Comparison of ENCODE assay signal across 8 cellular contexts in the genomic region with DNA sequence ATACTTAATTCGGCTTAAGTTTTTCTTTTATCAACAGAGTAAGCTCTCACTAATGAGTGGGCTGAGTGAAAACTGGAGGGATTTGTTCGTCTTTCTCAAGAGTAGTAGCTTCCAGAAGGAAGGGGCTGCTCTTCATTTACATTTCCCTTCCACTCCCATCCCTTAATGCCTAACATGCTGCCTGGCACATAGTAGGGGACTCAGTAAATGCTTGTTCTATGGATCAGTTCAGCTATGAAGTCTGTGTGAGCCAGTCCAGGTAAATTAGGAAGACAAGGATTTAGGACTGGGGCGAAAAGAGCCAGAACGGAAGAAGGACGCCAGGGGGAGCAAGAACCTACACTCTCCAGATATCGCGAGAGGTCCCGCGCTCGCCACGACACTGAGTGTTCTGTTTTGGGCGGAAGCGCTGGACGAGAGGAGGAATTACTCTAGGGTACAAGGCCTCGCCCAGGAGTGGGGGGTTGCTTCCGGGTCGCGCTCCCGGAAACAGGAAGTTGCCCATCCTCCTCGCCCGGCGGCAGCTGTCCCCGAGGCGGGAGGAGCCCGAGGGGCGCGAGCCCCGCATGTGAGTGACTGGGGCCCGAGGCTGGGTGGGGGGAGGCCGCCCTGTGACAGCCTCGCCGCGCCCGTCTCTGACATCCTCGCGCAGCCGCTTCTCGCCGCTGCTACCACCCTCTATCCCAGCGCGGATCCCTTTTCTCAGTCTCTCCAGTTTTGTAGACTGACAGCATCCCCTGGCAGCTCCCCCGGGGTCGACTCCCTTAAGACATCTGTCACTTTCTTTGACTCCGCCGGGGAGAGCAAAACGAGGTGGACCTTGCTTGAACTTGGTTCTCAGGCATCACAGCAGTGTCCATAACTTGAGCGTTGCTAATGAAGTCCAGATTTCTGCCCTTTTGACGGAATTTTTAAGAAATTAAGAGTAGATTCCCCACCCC. TPM values are rescaled to one million over a fixed set of nuclear protein-coding genes. Genes with fewer than 3 reads are reported as not detected.
DNase-seq lines count a peak whose midpoint lies in the region; ATAC-seq and TF ChIP-seq lines count a peak whose summit lies in the region.

A gene with protein sequence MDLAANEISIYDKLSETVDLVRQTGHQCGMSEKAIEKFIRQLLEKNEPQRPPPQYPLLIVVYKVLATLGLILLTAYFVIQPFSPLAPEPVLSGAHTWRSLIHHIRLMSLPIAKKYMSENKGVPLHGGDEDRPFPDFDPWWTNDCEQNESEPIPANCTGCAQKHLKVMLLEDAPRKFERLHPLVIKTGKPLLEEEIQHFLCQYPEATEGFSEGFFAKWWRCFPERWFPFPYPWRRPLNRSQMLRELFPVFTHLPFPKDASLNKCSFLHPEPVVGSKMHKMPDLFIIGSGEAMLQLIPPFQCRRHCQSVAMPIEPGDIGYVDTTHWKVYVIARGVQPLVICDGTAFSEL (plus strand): TSS at position 492 of the 941 bp plus-strand sequence. CDS start 13,493 bp downstream, outside the sequence.

- no peaks in the 10 kb centered on the region for H3K9me3 ChIP-seq in hepatocyte (ENCODE audit: low read depth)

- H3K4me2 ChIP-seq in hepatocyte, result peak within 1 kb of the TSS; percentile 78

- peak; percentile 71 for DNase-seq in 8988T
- DNase-seq in NCI-H2081 (lab: John Stamatoyannopoulos, UW), result peak; percentile 97 to 99
- peak; percentile 93 for DNase-seq in T1000 (lab: John Stamatoyannopoulos, UW)
- DNase-seq in astrocyte of the hippocampus (ENCODE audit: low read depth, low spot score), result peak; percentile 98
- DNase-seq in hepatocyte (ENCODE audit: low spot score), result peak; percentile 98
- DNase-seq in retina, result peak; percentile 97

- H3K9me2 ChIP-seq in hepatocyte (replicated peaks; ENCODE audit: insufficient read depth), result no peaks in the 10 kb centered on the region

- WGBS in hepatocyte (ENCODE audit: low lambda C conversion rate, missing lambda C conversion rate), result 6% methylated on average over 34 of the region's 48 CpGs

- H4K20me1 ChIP-seq in hepatocyte (ENCODE audit: insufficient read depth, poor library complexity, severe bottlenecking), result no peaks in the 10 kb centered on the region

- no peaks in the 10 kb centered on the region for H3K36me3 ChIP-seq in hepatocyte (replicated peaks; ENCODE audit: insufficient read depth, low read depth)

- peak within 1 kb of the TSS; percentile 72 for H2AFZ ChIP-seq in hepatocyte

- H3K4me1 ChIP-seq in hepatocyte (ENCODE audit: insufficient read depth), result peaks cover 7% of the 10 kb centered on the region

- H3K27me3 ChIP-seq in hepatocyte, result no peaks in the 10 kb centered on the region

- ATAC-seq in GM18511 (IDR thresholded peaks at IDR 0.05; ENCODE audit: unreplicated experiment) (peak; percentile 99), HG03039 (IDR thresholded peaks at IDR 0.05; ENCODE audit: unreplicated experiment) (peak; percentile 98)

- peak within 1 kb of the TSS; percentile 41 for H3K4me3 ChIP-seq in hepatocyte

- peaks cover 46% of the 10 kb centered on the region for H3K79me2 ChIP-seq in hepatocyte

- peak within 1 kb of the TSS; percentile 80 for H3K27ac ChIP-seq in hepatocyte

- peak; percentile 92 for TF ChIP-seq CTCF in hepatocyte (IDR thresholded peaks at IDR 0.05; ENCODE audit: poor library complexity)

RNA-seq across cellular contexts. Expression of the gene that starts here (rescaled TPM):
- 39.6 and 44.8 TPM in 2 replicates for total RNA-seq in hepatocyte
- polyA plus RNA-seq in hepatocyte, result 39.2 and 45.2 TPM in 2 replicates

Comparison
In these comparisons a context has a peak if more than half of its experiments do, and no peak if none do; other contexts are left out.
1. Peak in every context shown above with its lines: DNase-seq, ATAC-seq, H3K4me3 ChIP-seq and H3K27ac ChIP-seq.